ENCODE assay signal across 11 cellular contexts in the genomic region with DNA sequence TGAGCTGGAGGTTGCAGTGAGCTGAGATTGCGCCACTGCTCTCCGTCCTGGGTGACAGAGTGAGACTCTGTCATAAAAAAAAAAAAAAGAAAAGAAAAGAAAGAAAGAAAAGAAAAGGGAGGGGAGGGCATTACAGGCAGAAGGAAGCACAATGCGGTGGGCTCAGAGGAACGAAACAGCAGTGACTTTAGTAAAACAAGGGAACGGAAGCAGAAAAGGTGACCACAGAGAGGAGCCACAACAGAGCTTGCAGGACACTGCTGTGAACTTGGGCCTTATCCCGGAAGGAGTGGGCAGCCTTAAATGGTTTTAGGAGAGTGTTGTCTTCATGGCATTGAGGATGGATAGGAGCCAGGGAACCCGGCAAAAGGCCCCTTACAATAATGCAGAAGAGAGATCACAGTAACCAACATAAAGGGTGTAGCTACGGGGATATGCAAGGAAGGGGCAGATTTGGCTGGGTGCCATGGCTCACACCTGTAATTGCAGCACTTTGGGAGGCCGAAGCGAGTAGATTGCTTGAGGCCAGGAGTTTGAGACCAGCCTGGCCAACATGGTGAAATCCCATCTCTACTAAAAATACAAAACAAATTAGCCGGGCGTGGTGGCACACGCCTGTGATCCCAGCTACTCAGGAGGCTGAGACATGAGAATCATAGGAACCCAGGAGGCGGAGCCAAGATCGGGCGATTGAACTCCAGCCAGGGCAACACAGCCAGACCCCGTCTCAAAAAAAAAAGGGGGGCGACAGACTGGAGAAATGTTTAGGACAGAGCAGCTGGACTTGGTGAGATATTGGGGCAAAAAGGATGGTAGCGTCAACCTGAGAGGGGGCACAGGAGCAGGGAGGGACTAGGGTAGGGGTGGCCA.
DNase-seq lines count a peak whose midpoint lies in the region; ATAC-seq and TF ChIP-seq lines count a peak whose summit lies in the region.
"Had no signal": no experiment of that assay in that cellular context is flagged by ENCODE, and none has a peak within 500 bp of the region (broad histone marks: within the 10 kb centered on the region; RNA-seq: fewer than 3 reads in every experiment).

No MANE protein-coding gene starts in this region.

- peak overlapping the region; percentile 96 for H3K27ac Mint-ChIP-seq in activated naive CD8-positive, alpha-beta T cell treated with anti-CD3 and anti-CD28 coated beads, Interleukin-2, amount 10 ng/mL, durations not matched to agents 7 days and 5 days
- H3K27ac Mint-ChIP-seq in nephron = peak overlapping the region; percentile 53 to 98 (median 62)

- H3K27me3 Mint-ChIP-seq in activated naive CD8-positive, alpha-beta T cell treated with anti-CD3 and anti-CD28 coated beads, Interleukin-2, amount 10 ng/mL, durations not matched to agents 7 days and 5 days = peaks cover 4% of the 10 kb centered on the region
- H3K27me3 Mint-ChIP-seq in nephron (ENCODE audit: low read depth) = peaks cover 72% of the 10 kb centered on the region

- POLR2A ChIA-PET in activated naive CD8-positive, alpha-beta T cell treated with anti-CD3 and anti-CD28 coated beads, Interleukin-2, amount 10 ng/mL, durations not matched to agents 7 days and 5 days (lab: Charles Lee) = interaction anchor here (0.6 to 3.2 kb wide), 6 partner anchors 14 to 141 kb away, joined by 3 to 17 read pairs (median 7); partner anchors contain the start of gene ZBTB43

- ATAC-seq in activated naive CD8-positive, alpha-beta T cell treated with anti-CD3 and anti-CD28 coated beads, Interleukin-2, amount 10 ng/mL, durations not matched to agents 7 days and 5 days (ENCODE audit: low read depth) = no peak
- no peak for ATAC-seq in GM21576 (IDR thresholded peaks at IDR 0.05; ENCODE audit: unreplicated experiment)
- ATAC-seq in HG03196 (IDR thresholded peaks at IDR 0.05; ENCODE audit: unreplicated experiment) = no peak
- ATAC-seq in GM18505 (IDR thresholded peaks at IDR 0.05; ENCODE audit: unreplicated experiment) = no peak
- ATAC-seq: PC-3 had no signal

- no peak for TF ChIP-seq CTCF in nephron (IDR thresholded peaks at IDR 0.05; ENCODE audit: unreplicated experiment in 3 of 3)

- TF ChIP-seq POLR2A in GM18505 (IDR thresholded peaks at IDR 0.05; ENCODE audit: borderline replicate concordance, extremely low read depth, insufficient read depth, insufficient read length) = no peak

- DNase-seq in CD1c-positive myeloid dendritic cell (ENCODE audit: extremely low spot score) (peak; percentile 20), NCI-H1694 (lab: John Stamatoyannopoulos, UW) (no peak)
- peak; percentile 28 for DNase-seq in Jurkat, Clone E6-1 (ENCODE audit: low read depth, low spot score)
- DNase-seq in activated naive CD8-positive, alpha-beta T cell treated with anti-CD3 and anti-CD28 coated beads, Interleukin-2, amount 10 ng/mL, durations not matched to agents 7 days and 5 days = peak; percentile 48
- DNase-seq: foreskin fibroblast, H7, PC-3 had no signal

- H3K36me3 Mint-ChIP-seq in activated naive CD8-positive, alpha-beta T cell treated with anti-CD3 and anti-CD28 coated beads, Interleukin-2, amount 10 ng/mL, durations not matched to agents 7 days and 5 days = no peaks in the 10 kb centered on the region
- no peaks in the 10 kb centered on the region for H3K36me3 Mint-ChIP-seq in nephron (ENCODE audit: low read depth)

- H3K4me3 Mint-ChIP-seq in activated naive CD8-positive, alpha-beta T cell treated with anti-CD3 and anti-CD28 coated beads, Interleukin-2, amount 10 ng/mL, durations not matched to agents 7 days and 5 days = peak overlapping the region; percentile 81
- peak overlapping the region; percentile 55 to 76 (median 71) for H3K4me3 Mint-ChIP-seq in nephron

- H3K4me1 Mint-ChIP-seq in activated naive CD8-positive, alpha-beta T cell treated with anti-CD3 and anti-CD28 coated beads, Interleukin-2, amount 10 ng/mL, durations not matched to agents 7 days and 5 days = peaks cover 38% of the 10 kb centered on the region
- peaks cover 12% of the 10 kb centered on the region for H3K4me1 Mint-ChIP-seq in nephron

- no peak overlapping the region for H3K4me3 ChIP-seq in Jurkat, Clone E6-1 (ENCODE audit: low read length)

- H3K9me3 Mint-ChIP-seq in activated naive CD8-positive, alpha-beta T cell treated with anti-CD3 and anti-CD28 coated beads, Interleukin-2, amount 10 ng/mL, durations not matched to agents 7 days and 5 days = no peaks in the 10 kb centered on the region
- no peaks in the 10 kb centered on the region for H3K9me3 Mint-ChIP-seq in nephron
